ENCODE assay signal across 37 cellular contexts in genomic region chr5:88999853-89000252, GRCh38.
"Had no signal": no experiment of that assay in that cellular context is flagged by ENCODE, and none has a peak within 500 bp of the region (broad histone marks: within the 10 kb centered on the region; RNA-seq: fewer than 3 reads in every experiment).

No MANE protein-coding gene starts in this region.

- H3K36me3 Mint-ChIP-seq: activated CD4-positive, alpha-beta memory T cell treated with anti-CD3 and anti-CD28 coated beads for 36 hours; activated naive CD4-positive, alpha-beta T cell treated with anti-CD3 and anti-CD28 coated beads, Interleukin-2, amount 50 U/mL, for 72 hours; activated naive CD8-positive, alpha-beta T cell treated with anti-CD3 and anti-CD28 coated beads for 36 hours had no signal

- H3K4me3 Mint-ChIP-seq: activated B cell treated with CpG ODN at 0.5 μM for 24 hours; activated CD4-positive, alpha-beta memory T cell treated with anti-CD3 and anti-CD28 coated beads for 36 hours; activated CD4-positive, alpha-beta T cell treated with anti-CD3 and anti-CD28 coated beads, Interleukin-2, amount 10 ng/mL, durations not matched to agents 24 days and 14 days; activated CD8-positive, alpha-beta T cell treated with anti-CD3 and anti-CD28 coated beads for 36 hours; activated naive CD4-positive, alpha-beta T cell treated with anti-CD3 and anti-CD28 coated beads for 36 hours; activated naive CD8-positive, alpha-beta T cell treated with anti-CD3 and anti-CD28 coated beads for 36 hours; activated T-cell treated with anti-CD3 and anti-CD28 coated beads, Interleukin-2, amount 50 U/mL, for 4 hours; activated T-cell treated with anti-CD3 and anti-CD28 coated beads, Interleukin-2, amount 50 U/mL, for 72 hours; activated T-helper 1 cell treated with anti-CD3 and anti-CD28 coated beads, Interleukin-12 subunit alpha, Interleukin-12 subunit beta, Interleukin-2, Interleukin-4 antibody, amounts not matched to agents 30 ng/mL and 10 ng/mL and 1 ng/mL, durations not matched to agents 14 hours and 24 hours and 36 hours; activated T-helper 17 cell treated with anti-CD3 and anti-CD28 coated beads, Interleukin-2, amount 50 U/mL, for 72 hours; T-helper 1 cell treated with Interleukin-12 subunit alpha and Interleukin-12 subunit beta and Interleukin-4 antibody, amounts not matched to agents 30 μg/mL and 1 μg/mL, for 36 hours; T-helper 2 cell treated with Interferon-gamma antibody and Interleukin-4, amounts not matched to agents 5 μg/mL and 100 μg/mL, for 36 hours had no signal

- FAIRE-seq: astrocyte, TTC549 had no signal

- H3K9me3 ChIP-seq: adrenal gland, body of pancreas had no signal

- H3K36me3 ChIP-seq: adrenal gland, brain microvascular endothelial cell, breast epithelium had no signal

- DNase-seq: activated B cell treated with CpG ODN at 0.5 μM for 24 hours; activated CD4-positive, alpha-beta memory T cell treated with anti-CD3 and anti-CD28 coated beads for 36 hours; activated CD4-positive, alpha-beta T cell treated with anti-CD3 and anti-CD28 coated beads for 4 hours; activated CD4-positive, alpha-beta T cell treated with anti-CD3 and anti-CD28 coated beads, Interleukin-2, amount 10 ng/mL, durations not matched to agents 24 days and 14 days; activated CD4-positive, alpha-beta T cell treated with anti-CD3 and anti-CD28 coated beads, Interleukin-2, amount 50 U/mL, for 1 hour; activated CD4-positive, alpha-beta T cell treated with anti-CD3 and anti-CD28 coated beads, Interleukin-2, amount 50 U/mL, for 4 hours; activated CD4-positive, CD25-positive, alpha-beta regulatory T cell treated with anti-CD3 and anti-CD28 coated beads, Interleukin-2, amount 50 U/mL, for 72 hours; activated CD8-positive, alpha-beta memory T cell treated with anti-CD3 and anti-CD28 coated beads, Interleukin-2, amount 50 U/mL, for 4 hours; activated CD8-positive, alpha-beta T cell treated with anti-CD3 and anti-CD28 coated beads for 36 hours; activated effector memory CD4-positive, alpha-beta T cell treated with anti-CD3 and anti-CD28 coated beads, Interleukin-2, amount 50 U/mL, for 16 hours; activated gamma-delta T cell treated with Interleukin-2 at 50 U/mL for 16 hours; activated naive CD4-positive, alpha-beta T cell; activated naive CD4-positive, alpha-beta T cell treated with anti-CD3 and anti-CD28 coated beads for 36 hours; activated naive CD4-positive, alpha-beta T cell treated with anti-CD3 and anti-CD28 coated beads, Interleukin-2, amount 50 U/mL, for 16 hours; activated naive CD8-positive, alpha-beta T cell treated with anti-CD3 and anti-CD28 coated beads for 36 hours; activated T-cell treated with anti-CD3 and anti-CD28 coated beads for 4 hours; activated T-cell treated with anti-CD3 and anti-CD28 coated beads, Interleukin-2, amount 50 U/mL, for 1 hour; activated T-cell treated with anti-CD3 and anti-CD28 coated beads, Interleukin-2, amount 50 U/mL, for 4 hours; activated T-cell treated with anti-CD3 and anti-CD28 coated beads, Interleukin-2, amount 50 U/mL, for 72 hours; adrenal gland; amniotic stem cell; aorta; body of pancreas; brain microvascular endothelial cell; central memory CD4-positive, alpha-beta T cell; T-helper 1 cell; T-helper 2 cell; T-helper 9 cell had no signal

- H3K27ac ChIP-seq: adrenal gland, body of pancreas, brain microvascular endothelial cell, breast epithelium, VCaP had no signal

- H3K27me3 Mint-ChIP-seq: activated B cell treated with CpG ODN at 0.5 μM for 24 hours; activated CD4-positive, alpha-beta memory T cell treated with anti-CD3 and anti-CD28 coated beads for 36 hours; activated CD4-positive, alpha-beta T cell treated with anti-CD3 and anti-CD28 coated beads, Interleukin-2, amount 10 ng/mL, durations not matched to agents 24 days and 14 days; activated CD8-positive, alpha-beta T cell treated with anti-CD3 and anti-CD28 coated beads for 36 hours; activated T-helper 17 cell treated with anti-CD3 and anti-CD28 coated beads, Interleukin-2, amount 50 U/mL, for 72 hours had no signal

- H3K27me3 ChIP-seq: adrenal gland, brain microvascular endothelial cell, breast epithelium had no signal

- H3K27ac Mint-ChIP-seq: activated B cell treated with CpG ODN at 0.5 μM for 24 hours; activated CD4-positive, alpha-beta memory T cell treated with anti-CD3 and anti-CD28 coated beads for 36 hours; activated CD4-positive, alpha-beta T cell treated with anti-CD3 and anti-CD28 coated beads, Interleukin-2, amount 10 ng/mL, durations not matched to agents 24 days and 14 days; activated CD8-positive, alpha-beta T cell treated with anti-CD3 and anti-CD28 coated beads for 36 hours; activated naive CD4-positive, alpha-beta T cell treated with anti-CD3 and anti-CD28 coated beads for 36 hours; activated naive CD4-positive, alpha-beta T cell treated with anti-CD3 and anti-CD28 coated beads, Interleukin-2, amount 50 U/mL, for 72 hours; activated naive CD8-positive, alpha-beta T cell treated with anti-CD3 and anti-CD28 coated beads for 36 hours; activated T-cell treated with anti-CD3 and anti-CD28 coated beads, Interleukin-2, amount 50 U/mL, for 72 hours; activated T-helper 1 cell treated with anti-CD3 and anti-CD28 coated beads, Interleukin-12 subunit alpha, Interleukin-12 subunit beta, Interleukin-2, Interleukin-4 antibody, amounts not matched to agents 30 ng/mL and 10 ng/mL and 1 ng/mL, durations not matched to agents 14 hours and 24 hours and 36 hours; activated T-helper 17 cell treated with anti-CD3 and anti-CD28 coated beads, Interleukin-2, amount 50 U/mL, for 72 hours; T-helper 1 cell treated with Interleukin-12 subunit alpha and Interleukin-12 subunit beta and Interleukin-4 antibody, amounts not matched to agents 30 μg/mL and 1 μg/mL, for 36 hours; T-helper 2 cell treated with Interferon-gamma antibody and Interleukin-4, amounts not matched to agents 5 μg/mL and 100 μg/mL, for 36 hours had no signal

- H3K9me3 Mint-ChIP-seq: activated B cell treated with CpG ODN at 0.5 μM for 24 hours; activated CD4-positive, alpha-beta memory T cell treated with anti-CD3 and anti-CD28 coated beads for 36 hours; activated CD4-positive, alpha-beta T cell treated with anti-CD3 and anti-CD28 coated beads, Interleukin-2, amount 10 ng/mL, durations not matched to agents 24 days and 14 days; activated CD8-positive, alpha-beta T cell treated with anti-CD3 and anti-CD28 coated beads for 36 hours; activated T-cell treated with anti-CD3 and anti-CD28 coated beads, Interleukin-2, amount 50 U/mL, for 4 hours; activated T-helper 1 cell treated with anti-CD3 and anti-CD28 coated beads, Interleukin-12 subunit alpha, Interleukin-12 subunit beta, Interleukin-2, Interleukin-4 antibody, amounts not matched to agents 30 ng/mL and 10 ng/mL and 1 ng/mL, durations not matched to agents 14 hours and 24 hours and 36 hours; T-helper 1 cell treated with Interleukin-12 subunit alpha and Interleukin-12 subunit beta and Interleukin-4 antibody, amounts not matched to agents 30 μg/mL and 1 μg/mL, for 36 hours; T-helper 2 cell treated with Interferon-gamma antibody and Interleukin-4, amounts not matched to agents 5 μg/mL and 100 μg/mL, for 36 hours had no signal

- H3K4me3 ChIP-seq: adrenal gland, body of pancreas, breast epithelium had no signal

- H3K4me1 Mint-ChIP-seq: activated B cell treated with CpG ODN at 0.5 μM for 24 hours; activated CD4-positive, alpha-beta T cell treated with anti-CD3 and anti-CD28 coated beads, Interleukin-2, amount 10 ng/mL, durations not matched to agents 24 days and 14 days; activated naive CD8-positive, alpha-beta T cell treated with anti-CD3 and anti-CD28 coated beads for 36 hours; activated T-helper 17 cell treated with anti-CD3 and anti-CD28 coated beads, Interleukin-2, amount 50 U/mL, for 72 hours had no signal

- ATAC-seq: activated CD8-positive, alpha-beta T cell treated with anti-CD3 and anti-CD28 coated beads for 36 hours; activated naive CD4-positive, alpha-beta T cell treated with anti-CD3 and anti-CD28 coated beads, Interleukin-2, amount 50 U/mL, for 72 hours; activated T-cell treated with anti-CD3 and anti-CD28 coated beads, Interleukin-2, amount 50 U/mL, for 4 hours; activated T-cell treated with anti-CD3 and anti-CD28 coated beads, Interleukin-2, amount 50 U/mL, for 72 hours; activated T-helper 17 cell treated with anti-CD3 and anti-CD28 coated beads, Interleukin-2, amount 50 U/mL, for 72 hours; body of pancreas had no signal

- H3K4me1 ChIP-seq: adrenal gland, body of pancreas, breast epithelium had no signal
